In genomic region chr6:161596807-161597505, GRCh38 we compare ENCODE assay signal across 27 cellular contexts.
"Had no signal": no experiment of that assay in that cellular context is flagged by ENCODE, and none has a peak within 500 bp of the region (broad histone marks: within the 10 kb centered on the region; RNA-seq: fewer than 3 reads in every experiment).

No MANE protein-coding gene starts in this region.

- H3K36me3 ChIP-seq: heart right ventricle, lower lobe of right lung, neutrophil, pancreas, right lobe of liver, thyroid gland had no signal

- FAIRE-seq: colon, pancreas, small intestine had no signal

- H3K4me3 ChIP-seq: dorsolateral prefrontal cortex, esophagus muscularis mucosa, heart right ventricle, lower lobe of right lung, mucosa of descending colon, pancreas, right lobe of liver, thyroid gland had no signal

- DNase-seq: dorsolateral prefrontal cortex; effector CD4-positive, alpha-beta T cell; endodermal cell; foreskin melanocyte; glutamatergic neuron; heart right ventricle; hypothalamus; immature natural killer cell; islet precursor cell; kidney glomerular epithelial cell; left ventricle myocardium superior; lower lobe of right lung; mucosa of descending colon; naive B cell; pancreas; right lobe of liver; small intestine; stimulated activated CD4-positive, alpha-beta T cell treated with anti-CD3 and anti-CD28 coated beads, Interleukin-15, amount 100 ng/mL, for 24 hours; stimulated activated CD4-positive, alpha-beta T cell treated with anti-CD3 and anti-CD28 coated beads, Interleukin-2, amount 100 ng/mL, for 48 hours; stimulated activated CD8-positive, alpha-beta memory T cell treated with anti-CD3 and anti-CD28 coated beads, Interleukin-4, amount 100 ng/mL, for 48 hours; stimulated activated naive CD4-positive, alpha-beta T cell; stimulated activated naive CD8-positive, alpha-beta T cell treated with anti-CD3 and anti-CD28 coated beads, Interleukin-15, amount 100 ng/mL, for 72 hours; thyroid gland had no signal

- H3K27ac ChIP-seq: dorsolateral prefrontal cortex, esophagus muscularis mucosa, heart right ventricle, lower lobe of right lung, neutrophil, pancreas, right lobe of liver, thyroid gland had no signal

- ATAC-seq: heart right ventricle; left ventricle myocardium superior; lower lobe of right lung; mucosa of descending colon; natural killer cell treated with Interleukin-12 subunit alpha and Interleukin-12 subunit beta and Interleukin-15 and Interleukin-18, amount 100 ng/mL, for 72 hours; pancreas; right lobe of liver; stimulated activated naive CD8-positive, alpha-beta T cell treated with anti-CD3 and anti-CD28 coated beads, Interleukin-15, amount 100 ng/mL, for 72 hours had no signal

- H3K4me1 ChIP-seq: esophagus muscularis mucosa, heart right ventricle, lower lobe of right lung, pancreas, right lobe of liver, thyroid gland had no signal

- H3K27me3 ChIP-seq: dorsolateral prefrontal cortex, esophagus muscularis mucosa, heart right ventricle, neutrophil, right lobe of liver, thyroid gland had no signal

- H3K9me3 ChIP-seq: lower lobe of right lung, neutrophil, pancreas, right lobe of liver, thyroid gland had no signal
